8 cellular contexts compared by ENCODE assay signal in genomic region chr1:160781914-160782689, GRCh38. TPM values are rescaled to one million over a fixed set of nuclear protein-coding genes. Genes with fewer than 3 reads are reported as not detected.
A peak's percentile ranks its signal among the peaks of the same experiment; 100 is the strongest.
DNase-seq lines count a peak whose midpoint lies in the region; ATAC-seq lines count a peak whose summit lies in the region.

No MANE protein-coding gene starts in this region.

- peak overlapping the region; percentile 48 for H3K9ac ChIP-seq in mucosa of stomach (ENCODE audit: low read length)

- ATAC-seq in GM18520 (IDR thresholded peaks at IDR 0.05; ENCODE audit: unreplicated experiment) (peak; percentile 59), GM21723 (IDR thresholded peaks at IDR 0.05; ENCODE audit: unreplicated experiment) (peak; percentile 88), HG03025 (IDR thresholded peaks at IDR 0.05; ENCODE audit: low FRiP score, unreplicated experiment) (no peak)

- H3K36me3 ChIP-seq in mucosa of stomach (ENCODE audit: control insufficient read depth, insufficient read depth, low read length) = no peaks in the 10 kb centered on the region

- no peaks in the 10 kb centered on the region for H3K27me3 ChIP-seq in mucosa of stomach (ENCODE audit: control insufficient read depth, insufficient read depth, low read length)

- no peaks in the 10 kb centered on the region for H3K9me3 ChIP-seq in mucosa of stomach (ENCODE audit: control insufficient read depth, low read length)

- H3K4me1 ChIP-seq in mucosa of stomach (ENCODE audit: control insufficient read depth, insufficient read depth, low read length) = peaks cover 31% of the 10 kb centered on the region

- DNase-seq in NAMALWA (ENCODE audit: low spot score) = peak; percentile 86
- DNase-seq in mucosa of gallbladder (ENCODE audit: low spot score) = no peak
- DNase-seq in NCI-H526 treated with DMSO at 0.1 percent for 48 hours (lab: John Stamatoyannopoulos, UW) = no peak
- DNase-seq in NCI-H748 (lab: John Stamatoyannopoulos, UW; ENCODE audit: unreplicated experiment) = no peak

- no peak overlapping the region for H3K4me3 ChIP-seq in mucosa of stomach (ENCODE audit: low read length)

RNA-seq across cellular contexts. Expression of gene LY9, which starts 13.9 kb away (rescaled TPM):
- total RNA-seq in mucosa of gallbladder = 3.9 TPM

RNA-seq across cellular contexts. Expression of gene SLAMF7, which starts 43.1 kb away (rescaled TPM):
- total RNA-seq in mucosa of gallbladder = 2.7 TPM
